In the genomic region with DNA sequence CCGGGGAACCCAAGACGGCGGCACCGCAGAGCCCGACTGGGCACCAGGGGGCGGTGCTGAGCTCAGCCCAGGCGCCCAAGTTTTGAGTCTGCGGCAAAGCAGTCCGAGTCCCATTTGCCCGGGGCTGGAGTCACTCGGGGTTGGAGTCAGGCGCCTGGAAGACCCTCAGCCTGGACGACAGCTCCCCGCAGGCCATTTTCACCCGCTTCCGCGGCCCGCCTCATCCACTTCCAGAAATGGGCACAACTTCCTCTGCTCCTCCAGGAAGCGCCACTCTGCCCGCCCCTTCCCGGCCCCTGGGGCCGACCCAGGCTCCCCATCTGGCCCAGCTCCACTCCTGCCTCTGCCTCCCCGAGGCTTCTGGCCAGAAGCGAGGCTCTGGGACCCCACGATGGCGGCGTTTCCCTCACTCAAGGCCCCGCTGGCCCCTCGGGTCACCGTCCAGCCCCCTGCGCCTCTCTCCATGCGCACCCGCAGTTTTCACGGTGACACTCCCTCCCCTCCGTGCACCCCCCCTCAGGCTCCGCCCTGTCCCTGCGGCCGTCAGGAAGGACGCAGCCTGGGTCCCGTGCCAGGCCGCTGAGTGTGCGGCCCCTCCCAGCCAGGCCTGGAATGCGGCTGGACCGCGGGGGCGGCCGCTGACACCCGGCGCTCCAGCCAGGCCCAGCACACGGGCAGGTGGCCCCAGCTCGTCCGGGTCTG, we compare ENCODE assay signal across 1 cellular context.
TF ChIP-seq lines count a peak whose summit lies in the region.

No MANE protein-coding gene starts in this region.

TF ChIP-seq in GM12878, 131 proteins besides CTCF, POLR2A, EP300 and RAD21 (continues in another document):
- TF ChIP-seq, protein P1, sequence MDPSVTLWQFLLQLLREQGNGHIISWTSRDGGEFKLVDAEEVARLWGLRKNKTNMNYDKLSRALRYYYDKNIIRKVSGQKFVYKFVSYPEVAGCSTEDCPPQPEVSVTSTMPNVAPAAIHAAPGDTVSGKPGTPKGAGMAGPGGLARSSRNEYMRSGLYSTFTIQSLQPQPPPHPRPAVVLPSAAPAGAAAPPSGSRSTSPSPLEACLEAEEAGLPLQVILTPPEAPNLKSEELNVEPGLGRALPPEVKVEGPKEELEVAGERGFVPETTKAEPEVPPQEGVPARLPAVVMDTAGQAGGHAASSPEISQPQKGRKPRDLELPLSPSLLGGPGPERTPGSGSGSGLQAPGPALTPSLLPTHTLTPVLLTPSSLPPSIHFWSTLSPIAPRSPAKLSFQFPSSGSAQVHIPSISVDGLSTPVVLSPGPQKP (IDR thresholded peaks at IDR 0.05; ENCODE audit: low read depth, low read length) = peak; percentile 100
- TF ChIP-seq RELA (IDR thresholded peaks at IDR 0.05; ENCODE audit: borderline replicate concordance, partially characterized antibody) (peak; percentile 83), DPF2 (IDR thresholded peaks at IDR 0.05) (peak; percentile 74), TCF3 (IDR thresholded peaks at IDR 0.05; ENCODE audit: borderline replicate concordance, insufficient read depth, low read depth, low read length) (peak; percentile 25; the same call in 1 of the 2 replicates), NFYA (IDR thresholded peaks at IDR 0.05; ENCODE audit: borderline replicate concordance, low read depth, low read length) (no peak), BACH1 (IDR thresholded peaks at IDR 0.05; ENCODE audit: borderline replicate concordance) (peak; percentile 84; the same call in 1 of the 2 replicates), NRF1 (conservative IDR thresholded peaks at IDR 0.05; ENCODE audit: low read depth, low read length) (peak; percentile 29; the same call in 1 of the 2 replicates), NFXL1 (IDR thresholded peaks at IDR 0.05; ENCODE audit: borderline replicate concordance) (no peak), NR2F1 (conservative IDR thresholded peaks at IDR 0.05) (peak; percentile 78), MXI1 (IDR thresholded peaks at IDR 0.05; ENCODE audit: low read depth, low read length) (peak; percentile 58; the same call in 1 of the 2 replicates), ZNF217 (IDR thresholded peaks at IDR 0.05) (peak; percentile 61), RFX5 (IDR thresholded peaks at IDR 0.05; ENCODE audit: low read depth, low read length) (0 out of 2 replicates have a peak, but pooled peaks have one; percentile 43), JUNB (IDR thresholded peaks at IDR 0.05) (no peak), POLR2AphosphoS5 (IDR thresholded peaks at IDR 0.05; ENCODE audit: low read length) (peak; percentile 82), SPI1 (IDR thresholded peaks at IDR 0.05; ENCODE audit: borderline replicate concordance, insufficient read depth, low read depth, low read length) (0 out of 2 replicates have a peak, but pooled peaks have one; percentile 22), SUZ12 (IDR thresholded peaks at IDR 0.05; ENCODE audit: unreplicated experiment) (no peak), TCF12 (IDR thresholded peaks at IDR 0.05; ENCODE audit: low read depth, low read length) (peak; percentile 53; the same call in 1 of the 2 replicates), HDGF (IDR thresholded peaks at IDR 0.05) (0 out of 2 replicates have a peak, but pooled peaks have one; percentile 59), CHD4 (IDR thresholded peaks at IDR 0.05) (no peak), HDAC6 (IDR thresholded peaks at IDR 0.05; ENCODE audit: unreplicated experiment) (peak; percentile 63), SMAD5 (IDR thresholded peaks at IDR 0.05; ENCODE audit: low read depth) (0 out of 2 replicates have a peak, but pooled peaks have one; percentile 33), ASH2L (IDR thresholded peaks at IDR 0.05; ENCODE audit: borderline replicate concordance, low read depth) (0 out of 2 replicates have a peak, but pooled peaks have one; percentile 3), SP1 (IDR thresholded peaks at IDR 0.05; ENCODE audit: low read depth, low read length) (peak; percentile 49)
- TF ChIP-seq, protein P2, sequence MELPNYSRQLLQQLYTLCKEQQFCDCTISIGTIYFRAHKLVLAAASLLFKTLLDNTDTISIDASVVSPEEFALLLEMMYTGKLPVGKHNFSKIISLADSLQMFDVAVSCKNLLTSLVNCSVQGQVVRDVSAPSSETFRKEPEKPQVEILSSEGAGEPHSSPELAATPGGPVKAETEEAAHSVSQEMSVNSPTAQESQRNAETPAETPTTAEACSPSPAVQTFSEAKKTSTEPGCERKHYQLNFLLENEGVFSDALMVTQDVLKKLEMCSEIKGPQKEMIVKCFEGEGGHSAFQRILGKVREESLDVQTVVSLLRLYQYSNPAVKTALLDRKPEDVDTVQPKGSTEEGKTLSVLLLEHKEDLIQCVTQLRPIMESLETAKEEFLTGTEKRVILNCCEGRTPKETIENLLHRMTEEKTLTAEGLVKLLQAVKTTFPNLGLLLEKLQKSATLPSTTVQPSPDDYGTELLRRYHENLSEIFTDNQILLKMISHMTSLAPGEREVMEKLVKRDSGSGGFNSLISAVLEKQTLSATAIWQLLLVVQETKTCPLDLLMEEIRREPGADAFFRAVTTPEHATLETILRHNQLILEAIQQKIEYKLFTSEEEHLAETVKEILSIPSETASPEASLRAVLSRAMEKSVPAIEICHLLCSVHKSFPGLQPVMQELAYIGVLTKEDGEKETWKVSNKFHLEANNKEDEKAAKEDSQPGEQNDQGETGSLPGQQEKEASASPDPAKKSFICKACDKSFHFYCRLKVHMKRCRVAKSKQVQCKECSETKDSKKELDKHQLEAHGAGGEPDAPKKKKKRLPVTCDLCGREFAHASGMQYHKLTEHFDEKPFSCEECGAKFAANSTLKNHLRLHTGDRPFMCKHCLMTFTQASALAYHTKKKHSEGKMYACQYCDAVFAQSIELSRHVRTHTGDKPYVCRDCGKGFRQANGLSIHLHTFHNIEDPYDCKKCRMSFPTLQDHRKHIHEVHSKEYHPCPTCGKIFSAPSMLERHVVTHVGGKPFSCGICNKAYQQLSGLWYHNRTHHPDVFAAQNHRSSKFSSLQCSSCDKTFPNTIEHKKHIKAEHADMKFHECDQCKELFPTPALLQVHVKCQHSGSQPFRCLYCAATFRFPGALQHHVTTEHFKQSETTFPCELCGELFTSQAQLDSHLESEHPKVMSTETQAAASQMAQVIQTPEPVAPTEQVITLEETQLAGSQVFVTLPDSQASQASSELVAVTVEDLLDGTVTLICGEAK (IDR thresholded peaks at IDR 0.05; ENCODE audit: borderline replicate concordance) = no peak; the same call in 1 of the 2 replicates
- TF ChIP-seq, protein P3, sequence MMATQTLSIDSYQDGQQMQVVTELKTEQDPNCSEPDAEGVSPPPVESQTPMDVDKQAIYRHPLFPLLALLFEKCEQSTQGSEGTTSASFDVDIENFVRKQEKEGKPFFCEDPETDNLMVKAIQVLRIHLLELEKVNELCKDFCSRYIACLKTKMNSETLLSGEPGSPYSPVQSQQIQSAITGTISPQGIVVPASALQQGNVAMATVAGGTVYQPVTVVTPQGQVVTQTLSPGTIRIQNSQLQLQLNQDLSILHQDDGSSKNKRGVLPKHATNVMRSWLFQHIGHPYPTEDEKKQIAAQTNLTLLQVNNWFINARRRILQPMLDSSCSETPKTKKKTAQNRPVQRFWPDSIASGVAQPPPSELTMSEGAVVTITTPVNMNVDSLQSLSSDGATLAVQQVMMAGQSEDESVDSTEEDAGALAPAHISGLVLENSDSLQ (IDR thresholded peaks at IDR 0.05) = peak; percentile 66
- TF ChIP-seq, protein P4, sequence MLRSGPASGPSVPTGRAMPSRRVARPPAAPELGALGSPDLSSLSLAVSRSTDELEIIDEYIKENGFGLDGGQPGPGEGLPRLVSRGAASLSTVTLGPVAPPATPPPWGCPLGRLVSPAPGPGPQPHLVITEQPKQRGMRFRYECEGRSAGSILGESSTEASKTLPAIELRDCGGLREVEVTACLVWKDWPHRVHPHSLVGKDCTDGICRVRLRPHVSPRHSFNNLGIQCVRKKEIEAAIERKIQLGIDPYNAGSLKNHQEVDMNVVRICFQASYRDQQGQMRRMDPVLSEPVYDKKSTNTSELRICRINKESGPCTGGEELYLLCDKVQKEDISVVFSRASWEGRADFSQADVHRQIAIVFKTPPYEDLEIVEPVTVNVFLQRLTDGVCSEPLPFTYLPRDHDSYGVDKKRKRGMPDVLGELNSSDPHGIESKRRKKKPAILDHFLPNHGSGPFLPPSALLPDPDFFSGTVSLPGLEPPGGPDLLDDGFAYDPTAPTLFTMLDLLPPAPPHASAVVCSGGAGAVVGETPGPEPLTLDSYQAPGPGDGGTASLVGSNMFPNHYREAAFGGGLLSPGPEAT (IDR thresholded peaks at IDR 0.05; ENCODE audit: low read depth) = peak; percentile 76; the same call in 1 of the 2 replicates
- TF ChIP-seq, protein P5, sequence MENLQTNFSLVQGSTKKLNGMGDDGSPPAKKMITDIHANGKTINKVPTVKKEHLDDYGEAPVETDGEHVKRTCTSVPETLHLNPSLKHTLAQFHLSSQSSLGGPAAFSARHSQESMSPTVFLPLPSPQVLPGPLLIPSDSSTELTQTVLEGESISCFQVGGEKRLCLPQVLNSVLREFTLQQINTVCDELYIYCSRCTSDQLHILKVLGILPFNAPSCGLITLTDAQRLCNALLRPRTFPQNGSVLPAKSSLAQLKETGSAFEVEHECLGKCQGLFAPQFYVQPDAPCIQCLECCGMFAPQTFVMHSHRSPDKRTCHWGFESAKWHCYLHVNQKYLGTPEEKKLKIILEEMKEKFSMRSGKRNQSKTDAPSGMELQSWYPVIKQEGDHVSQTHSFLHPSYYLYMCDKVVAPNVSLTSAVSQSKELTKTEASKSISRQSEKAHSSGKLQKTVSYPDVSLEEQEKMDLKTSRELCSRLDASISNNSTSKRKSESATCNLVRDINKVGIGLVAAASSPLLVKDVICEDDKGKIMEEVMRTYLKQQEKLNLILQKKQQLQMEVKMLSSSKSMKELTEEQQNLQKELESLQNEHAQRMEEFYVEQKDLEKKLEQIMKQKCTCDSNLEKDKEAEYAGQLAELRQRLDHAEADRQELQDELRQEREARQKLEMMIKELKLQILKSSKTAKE (IDR thresholded peaks at IDR 0.05; ENCODE audit: low read depth, poor library complexity, severe bottlenecking) = peak; percentile 39
- TF ChIP-seq, protein P6, sequence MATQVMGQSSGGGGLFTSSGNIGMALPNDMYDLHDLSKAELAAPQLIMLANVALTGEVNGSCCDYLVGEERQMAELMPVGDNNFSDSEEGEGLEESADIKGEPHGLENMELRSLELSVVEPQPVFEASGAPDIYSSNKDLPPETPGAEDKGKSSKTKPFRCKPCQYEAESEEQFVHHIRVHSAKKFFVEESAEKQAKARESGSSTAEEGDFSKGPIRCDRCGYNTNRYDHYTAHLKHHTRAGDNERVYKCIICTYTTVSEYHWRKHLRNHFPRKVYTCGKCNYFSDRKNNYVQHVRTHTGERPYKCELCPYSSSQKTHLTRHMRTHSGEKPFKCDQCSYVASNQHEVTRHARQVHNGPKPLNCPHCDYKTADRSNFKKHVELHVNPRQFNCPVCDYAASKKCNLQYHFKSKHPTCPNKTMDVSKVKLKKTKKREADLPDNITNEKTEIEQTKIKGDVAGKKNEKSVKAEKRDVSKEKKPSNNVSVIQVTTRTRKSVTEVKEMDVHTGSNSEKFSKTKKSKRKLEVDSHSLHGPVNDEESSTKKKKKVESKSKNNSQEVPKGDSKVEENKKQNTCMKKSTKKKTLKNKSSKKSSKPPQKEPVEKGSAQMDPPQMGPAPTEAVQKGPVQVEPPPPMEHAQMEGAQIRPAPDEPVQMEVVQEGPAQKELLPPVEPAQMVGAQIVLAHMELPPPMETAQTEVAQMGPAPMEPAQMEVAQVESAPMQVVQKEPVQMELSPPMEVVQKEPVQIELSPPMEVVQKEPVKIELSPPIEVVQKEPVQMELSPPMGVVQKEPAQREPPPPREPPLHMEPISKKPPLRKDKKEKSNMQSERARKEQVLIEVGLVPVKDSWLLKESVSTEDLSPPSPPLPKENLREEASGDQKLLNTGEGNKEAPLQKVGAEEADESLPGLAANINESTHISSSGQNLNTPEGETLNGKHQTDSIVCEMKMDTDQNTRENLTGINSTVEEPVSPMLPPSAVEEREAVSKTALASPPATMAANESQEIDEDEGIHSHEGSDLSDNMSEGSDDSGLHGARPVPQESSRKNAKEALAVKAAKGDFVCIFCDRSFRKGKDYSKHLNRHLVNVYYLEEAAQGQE (IDR thresholded peaks at IDR 0.05; ENCODE audit: low read depth, low read length) = no peak
- TF ChIP-seq, protein P7, sequence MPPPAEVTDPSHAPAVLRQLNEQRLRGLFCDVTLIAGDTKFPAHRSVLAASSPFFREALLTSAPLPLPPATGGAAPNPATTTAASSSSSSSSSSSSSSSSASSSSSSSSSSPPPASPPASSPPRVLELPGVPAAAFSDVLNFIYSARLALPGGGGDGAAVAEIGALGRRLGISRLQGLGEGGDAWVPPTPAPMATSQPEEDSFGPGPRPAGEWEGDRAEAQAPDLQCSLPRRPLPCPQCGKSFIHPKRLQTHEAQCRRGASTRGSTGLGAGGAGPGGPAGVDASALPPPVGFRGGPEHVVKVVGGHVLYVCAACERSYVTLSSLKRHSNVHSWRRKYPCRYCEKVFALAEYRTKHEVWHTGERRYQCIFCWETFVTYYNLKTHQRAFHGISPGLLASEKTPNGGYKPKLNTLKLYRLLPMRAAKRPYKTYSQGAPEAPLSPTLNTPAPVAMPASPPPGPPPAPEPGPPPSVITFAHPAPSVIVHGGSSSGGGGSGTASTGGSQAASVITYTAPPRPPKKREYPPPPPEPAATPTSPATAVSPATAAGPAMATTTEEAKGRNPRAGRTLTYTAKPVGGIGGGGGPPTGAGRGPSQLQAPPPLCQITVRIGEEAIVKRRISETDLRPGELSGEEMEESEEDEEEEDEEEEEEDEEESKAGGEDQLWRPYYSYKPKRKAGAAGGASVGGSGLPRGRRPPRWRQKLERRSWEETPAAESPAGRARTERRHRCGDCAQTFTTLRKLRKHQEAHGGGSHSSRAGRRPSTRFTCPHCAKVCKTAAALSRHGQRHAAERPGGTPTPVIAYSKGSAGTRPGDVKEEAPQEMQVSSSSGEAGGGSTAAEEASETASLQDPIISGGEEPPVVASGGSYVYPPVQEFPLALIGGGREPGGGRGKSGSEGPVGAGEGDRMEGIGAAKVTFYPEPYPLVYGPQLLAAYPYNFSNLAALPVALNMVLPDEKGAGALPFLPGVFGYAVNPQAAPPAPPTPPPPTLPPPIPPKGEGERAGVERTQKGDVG (CRISPR knock-in tag; IDR thresholded peaks at IDR 0.05) = no peak
- TF ChIP-seq, protein P8, sequence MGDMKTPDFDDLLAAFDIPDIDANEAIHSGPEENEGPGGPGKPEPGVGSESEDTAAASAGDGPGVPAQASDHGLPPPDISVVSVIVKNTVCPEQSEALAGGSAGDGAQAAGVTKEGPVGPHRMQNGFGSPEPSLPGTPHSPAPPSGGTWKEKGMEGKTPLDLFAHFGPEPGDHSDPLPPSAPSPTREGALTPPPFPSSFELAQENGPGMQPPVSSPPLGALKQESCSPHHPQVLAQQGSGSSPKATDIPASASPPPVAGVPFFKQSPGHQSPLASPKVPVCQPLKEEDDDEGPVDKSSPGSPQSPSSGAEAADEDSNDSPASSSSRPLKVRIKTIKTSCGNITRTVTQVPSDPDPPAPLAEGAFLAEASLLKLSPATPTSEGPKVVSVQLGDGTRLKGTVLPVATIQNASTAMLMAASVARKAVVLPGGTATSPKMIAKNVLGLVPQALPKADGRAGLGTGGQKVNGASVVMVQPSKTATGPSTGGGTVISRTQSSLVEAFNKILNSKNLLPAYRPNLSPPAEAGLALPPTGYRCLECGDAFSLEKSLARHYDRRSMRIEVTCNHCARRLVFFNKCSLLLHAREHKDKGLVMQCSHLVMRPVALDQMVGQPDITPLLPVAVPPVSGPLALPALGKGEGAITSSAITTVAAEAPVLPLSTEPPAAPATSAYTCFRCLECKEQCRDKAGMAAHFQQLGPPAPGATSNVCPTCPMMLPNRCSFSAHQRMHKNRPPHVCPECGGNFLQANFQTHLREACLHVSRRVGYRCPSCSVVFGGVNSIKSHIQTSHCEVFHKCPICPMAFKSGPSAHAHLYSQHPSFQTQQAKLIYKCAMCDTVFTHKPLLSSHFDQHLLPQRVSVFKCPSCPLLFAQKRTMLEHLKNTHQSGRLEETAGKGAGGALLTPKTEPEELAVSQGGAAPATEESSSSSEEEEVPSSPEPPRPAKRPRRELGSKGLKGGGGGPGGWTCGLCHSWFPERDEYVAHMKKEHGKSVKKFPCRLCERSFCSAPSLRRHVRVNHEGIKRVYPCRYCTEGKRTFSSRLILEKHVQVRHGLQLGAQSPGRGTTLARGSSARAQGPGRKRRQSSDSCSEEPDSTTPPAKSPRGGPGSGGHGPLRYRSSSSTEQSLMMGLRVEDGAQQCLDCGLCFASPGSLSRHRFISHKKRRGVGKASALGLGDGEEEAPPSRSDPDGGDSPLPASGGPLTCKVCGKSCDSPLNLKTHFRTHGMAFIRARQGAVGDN (IDR thresholded peaks at IDR 0.05) = peak; percentile 88
